1 cellular context compared by ENCODE assay signal in genomic region chr1:37676281-37677243, GRCh38.
A peak's percentile ranks its signal among the peaks of the same experiment; 100 is the strongest.
TF ChIP-seq lines count a peak whose summit lies in the region.

No MANE protein-coding gene starts in this region.

TF ChIP-seq in HEK293, 187 proteins besides CTCF, POLR2A, EP300 and RAD21 (continued from another document):
- TF ChIP-seq PRDM4 (tag by site-specific recombination; IDR thresholded peaks at IDR 0.05) (peak; percentile 79), GLI4 (tag by site-specific recombination; IDR thresholded peaks at IDR 0.05) (no peak), ZBTB1 (tag by site-specific recombination; IDR thresholded peaks at IDR 0.05) (no peak), BCL6B (tag by site-specific recombination; IDR thresholded peaks at IDR 0.05) (no peak), PATZ1 (tag by site-specific recombination; IDR thresholded peaks at IDR 0.05) (no peak)
